Comparison of ENCODE assay signal across 29 cellular contexts in the genomic region with DNA sequence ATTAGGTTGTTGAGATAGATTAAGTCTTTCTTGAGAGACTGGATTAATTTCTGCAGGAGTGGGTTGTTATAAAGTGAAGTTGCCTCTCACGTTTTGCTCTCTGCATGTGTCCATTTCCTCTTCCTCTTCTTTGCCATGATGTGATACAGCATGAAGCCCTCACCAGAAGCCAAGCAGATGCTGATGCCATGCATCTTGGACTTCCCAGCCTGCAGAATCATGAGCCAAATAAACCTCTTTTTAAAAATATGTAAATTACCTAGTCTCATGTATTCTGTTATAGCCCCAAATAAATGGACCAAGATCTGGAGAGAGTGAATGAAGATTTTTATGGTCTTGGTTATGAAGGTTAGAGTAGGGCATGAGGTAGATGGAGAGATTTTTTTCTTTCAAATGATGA.
"Had no signal": no experiment of that assay in that cellular context is flagged by ENCODE, and none has a peak within 500 bp of the region (broad histone marks: within the 10 kb centered on the region; RNA-seq: fewer than 3 reads in every experiment).

No MANE protein-coding gene starts in this region.

- H3K4me2 ChIP-seq: neural progenitor cell had no signal

- H3K4me1 Mint-ChIP-seq: nephron, neural progenitor cell had no signal

- H3K9ac ChIP-seq: neural progenitor cell, parathyroid adenoma had no signal

- H3K36me3 ChIP-seq: neural progenitor cell, ovary, right lobe of liver, sigmoid colon, suprapubic skin, tibial artery, transverse colon, upper lobe of right lung, uterus had no signal

- H3K4me3 Mint-ChIP-seq: natural killer cell; nephron; neural progenitor cell; stimulated activated effector memory CD8-positive, alpha-beta T cell treated with anti-CD3 and anti-CD28 coated beads, Interleukin-12 subunit alpha, Interleukin-12 subunit beta, amount 100 ng/mL, for 72 hours; stimulated activated naive CD8-positive, alpha-beta T cell treated with anti-CD3 and anti-CD28 coated beads, Interleukin-15, amount 100 ng/mL, for 72 hours; type B pancreatic cell had no signal

- H2AFZ ChIP-seq: neural progenitor cell, parathyroid adenoma had no signal

- H3K27me3 ChIP-seq: neural progenitor cell, ovary, right lobe of liver, sigmoid colon, suprapubic skin, testis, tibial artery, transverse colon, upper lobe of right lung, uterus had no signal

- H3K9me3 ChIP-seq: ovary, psoas muscle, right lobe of liver, sigmoid colon, suprapubic skin, testis, tibial artery, transverse colon, upper lobe of right lung, uterus had no signal

- FAIRE-seq: small intestine had no signal

- H3K36me3 Mint-ChIP-seq: natural killer cell; neural progenitor cell; stimulated activated effector memory CD8-positive, alpha-beta T cell treated with anti-CD3 and anti-CD28 coated beads, Interleukin-12 subunit alpha, Interleukin-12 subunit beta, amount 100 ng/mL, for 72 hours; type B pancreatic cell had no signal

- DNase-seq: natural killer cell; occipital lobe; ovary; posterior cingulate gyrus; psoas muscle; right cardiac atrium; right lobe of liver; sigmoid colon; small intestine; stimulated activated CD4-positive, alpha-beta T cell treated with anti-CD3 and anti-CD28 coated beads, Interleukin-15, amount 100 ng/mL, for 24 hours; stimulated activated CD4-positive, alpha-beta T cell treated with anti-CD3 and anti-CD28 coated beads, Interleukin-2, amount 100 ng/mL, for 24 hours; stimulated activated CD4-positive, alpha-beta T cell treated with anti-CD3 and anti-CD28 coated beads, Interleukin-2, amount 100 ng/mL, for 48 hours; stimulated activated CD4-positive, alpha-beta T cell treated with anti-CD3 and anti-CD28 coated beads, Interleukin-4, amount 100 ng/mL, for 24 hours; stimulated activated naive CD4-positive, alpha-beta T cell; stimulated activated naive CD8-positive, alpha-beta T cell treated with anti-CD3 and anti-CD28 coated beads, Interleukin-15, amount 100 ng/mL, for 72 hours; stimulated activated naive CD8-positive, alpha-beta T cell treated with anti-CD3 and anti-CD28 coated beads, Interleukin-15, Interleukin-2, amounts not matched to agents 100 U/mL and 50 U/mL, for 24 hours; substantia nigra; testis; tibial artery; transverse colon; upper lobe of right lung; uterus had no signal

- H3K27ac Mint-ChIP-seq: natural killer cell; nephron; neural progenitor cell; progenitor cell of endocrine pancreas; stimulated activated effector memory CD8-positive, alpha-beta T cell treated with anti-CD3 and anti-CD28 coated beads, Interleukin-12 subunit alpha, Interleukin-12 subunit beta, amount 100 ng/mL, for 72 hours; type B pancreatic cell had no signal

- H3K27me3 Mint-ChIP-seq: stimulated activated naive CD8-positive, alpha-beta T cell treated with anti-CD3 and anti-CD28 coated beads, Interleukin-15, amount 100 ng/mL, for 72 hours had no signal

- H3K4me3 ChIP-seq: neural progenitor cell, ovary, psoas muscle, right lobe of liver, sigmoid colon, suprapubic skin, testis, tibial artery, transverse colon, upper lobe of right lung, uterus had no signal

- H3K27ac ChIP-seq: neural progenitor cell, ovary, parathyroid adenoma, psoas muscle, right lobe of liver, sigmoid colon, suprapubic skin, testis, tibial artery, transverse colon, upper lobe of right lung, uterus had no signal

- ATAC-seq: natural killer cell; psoas muscle; right cardiac atrium; right lobe of liver; stimulated activated effector memory CD8-positive, alpha-beta T cell treated with anti-CD3 and anti-CD28 coated beads, Interleukin-12 subunit alpha, Interleukin-12 subunit beta, amount 100 ng/mL, for 72 hours; stimulated activated naive CD8-positive, alpha-beta T cell treated with anti-CD3 and anti-CD28 coated beads, Interleukin-15, amount 100 ng/mL, for 72 hours; stimulated activated naive CD8-positive, alpha-beta T cell treated with anti-CD3 and anti-CD28 coated beads, Interleukin-15, Interleukin-2, amounts not matched to agents 100 U/mL and 50 U/mL, for 24 hours; upper lobe of right lung had no signal

- H3K4me1 ChIP-seq: neural progenitor cell, parathyroid adenoma, psoas muscle, right lobe of liver, sigmoid colon, suprapubic skin, testis, tibial artery, upper lobe of right lung, uterus had no signal

- H3K79me2 ChIP-seq: parathyroid adenoma had no signal
